ENCODE assay signal across 24 cellular contexts in genomic region chr14:95478309-95478708, GRCh38. TPM values are rescaled to one million over a fixed set of nuclear protein-coding genes. Genes with fewer than 3 reads are reported as not detected.
DNase-seq lines count a peak whose midpoint lies in the region; ATAC-seq and TF ChIP-seq lines count a peak whose summit lies in the region.
"Had no signal": no experiment of that assay in that cellular context is flagged by ENCODE, and none has a peak within 500 bp of the region (broad histone marks: within the 10 kb centered on the region; RNA-seq: fewer than 3 reads in every experiment).

No MANE protein-coding gene starts in this region.

- peaks cover 28% of the 10 kb centered on the region for H3K4me1 ChIP-seq in CD4-positive, CD25-positive, alpha-beta regulatory T cell (ENCODE audit: control insufficient read depth, insufficient read depth, low read length, poor library complexity, severe bottlenecking)
- H3K4me1 ChIP-seq: parathyroid adenoma had no signal

- no peaks in the 10 kb centered on the region for H3K9me3 Mint-ChIP-seq in activated CD4-positive, alpha-beta T cell treated with anti-CD3 and anti-CD28 coated beads, Interleukin-2, amount 10 ng/mL, durations not matched to agents 24 days and 14 days
- H3K9me3 Mint-ChIP-seq in CD4-positive, CD25-positive, alpha-beta regulatory T cell, result peaks cover 0 to 2% (median 0%) of the 10 kb centered on the region in 7 donors
- no peaks in the 10 kb centered on the region for H3K9me3 Mint-ChIP-seq in activated T-helper 17 cell treated with anti-CD3 and anti-CD28 coated beads, Interleukin-2, amount 50 U/mL, for 72 hours
- H3K9me3 Mint-ChIP-seq in osteocyte (ENCODE audit: unreplicated experiment), result no peaks in the 10 kb centered on the region
- H3K9me3 Mint-ChIP-seq: activated naive CD4-positive, alpha-beta T cell treated with anti-CD3 and anti-CD28 coated beads, Interleukin-2, amount 50 U/mL, for 24 hours; type B pancreatic cell had no signal

- peaks cover 42% of the 10 kb centered on the region for H3K36me3 Mint-ChIP-seq in activated CD4-positive, alpha-beta T cell treated with anti-CD3 and anti-CD28 coated beads, Interleukin-2, amount 10 ng/mL, durations not matched to agents 24 days and 14 days (ENCODE audit: low read depth)
- peaks cover 34% of the 10 kb centered on the region for H3K36me3 Mint-ChIP-seq in CD4-positive, CD25-positive, alpha-beta regulatory T cell
- H3K36me3 Mint-ChIP-seq in activated T-helper 17 cell treated with anti-CD3 and anti-CD28 coated beads, Interleukin-2, amount 50 U/mL, for 72 hours (ENCODE audit: low read depth), result peaks cover 59% of the 10 kb centered on the region
- H3K36me3 Mint-ChIP-seq in osteocyte (ENCODE audit: unreplicated experiment), result peaks cover 21% of the 10 kb centered on the region
- H3K36me3 Mint-ChIP-seq: type B pancreatic cell had no signal

- TF ChIP-seq CTCF in osteocyte (IDR thresholded peaks at IDR 0.05) (no peak), GM13977 (IDR thresholded peaks at IDR 0.05; ENCODE audit: extremely low read depth, insufficient read depth, missing control alignments) (no peak)

- H3K4me1 Mint-ChIP-seq in activated CD4-positive, alpha-beta T cell treated with anti-CD3 and anti-CD28 coated beads, Interleukin-2, amount 10 ng/mL, durations not matched to agents 24 days and 14 days, result peaks cover 29% of the 10 kb centered on the region
- H3K4me1 Mint-ChIP-seq in CD4-positive, CD25-positive, alpha-beta regulatory T cell, result peaks cover 8 to 66% (median 33%) of the 10 kb centered on the region in 4 donors
- peaks cover 37% of the 10 kb centered on the region for H3K4me1 Mint-ChIP-seq in activated T-helper 17 cell treated with anti-CD3 and anti-CD28 coated beads, Interleukin-2, amount 50 U/mL, for 72 hours
- peaks cover 69% of the 10 kb centered on the region for H3K4me1 Mint-ChIP-seq in osteocyte (ENCODE audit: unreplicated experiment)

- H3K27me3 ChIP-seq in CD4-positive, CD25-positive, alpha-beta regulatory T cell (ENCODE audit: control insufficient read depth, insufficient read depth, low read length), result no peaks in the 10 kb centered on the region
- H3K27me3 ChIP-seq: dorsolateral prefrontal cortex, gastrocnemius medialis, right atrium auricular region had no signal

- DNase-seq in activated CD4-positive, alpha-beta T cell treated with anti-CD3 and anti-CD28 coated beads, Interleukin-2, amount 10 ng/mL, durations not matched to agents 24 days and 14 days, result no peak
- no peak for DNase-seq in activated CD4-positive, alpha-beta T cell treated with anti-CD3 and anti-CD28 coated beads, Interleukin-2, amount 50 U/mL, for 4 hours
- no peak for DNase-seq in CD4-positive, CD25-positive, alpha-beta regulatory T cell
- no peak for DNase-seq in osteocyte (ENCODE audit: extremely low spot score, unreplicated experiment)
- no peak for DNase-seq in GM13977 (ENCODE audit: low spot score)
- no peak for DNase-seq in NCI-H526 treated with DMSO at 0.1 percent for 48 hours (lab: John Stamatoyannopoulos, UW)
- DNase-seq in HT-29 (ENCODE audit: low spot score), result no peak
- DNase-seq: 8988T; activated CD4-positive, alpha-beta T cell treated with anti-CD3 and anti-CD28 coated beads for 48 hours; dorsolateral prefrontal cortex; gastrocnemius medialis; GM23248; left colon; NCI-H146; NCI-H226; NCI-H748 treated with DMSO at 0.1 percent for 48 hours; SHP77; stimulated activated CD4-positive, alpha-beta T cell treated with anti-CD3 and anti-CD28 coated beads, Interleukin-1b, Interleukin-23, amount 100 ng/mL, for 48 hours had no signal

- intact Hi-C loops in activated CD4-positive, alpha-beta T cell treated with anti-CD3 and anti-CD28 coated beads, Interleukin-2, amount 10 ng/mL, durations not matched to agents 24 days and 14 days (cut with micrococcal nuclease), result no loop called here

- H3K4me3 Mint-ChIP-seq in activated CD4-positive, alpha-beta T cell treated with anti-CD3 and anti-CD28 coated beads, Interleukin-2, amount 10 ng/mL, durations not matched to agents 24 days and 14 days, result no peak overlapping the region
- H3K4me3 Mint-ChIP-seq in CD4-positive, CD25-positive, alpha-beta regulatory T cell, result no peak overlapping the region
- no peak overlapping the region for H3K4me3 Mint-ChIP-seq in activated T-helper 17 cell treated with anti-CD3 and anti-CD28 coated beads, Interleukin-2, amount 50 U/mL, for 72 hours
- H3K4me3 Mint-ChIP-seq in osteocyte (ENCODE audit: unreplicated experiment), result no peak overlapping the region
- H3K4me3 Mint-ChIP-seq: activated naive CD4-positive, alpha-beta T cell treated with anti-CD3 and anti-CD28 coated beads, Interleukin-2, amount 50 U/mL, for 24 hours; type B pancreatic cell had no signal

- peak overlapping the region; percentile 39 for H3K27ac ChIP-seq in CD4-positive, CD25-positive, alpha-beta regulatory T cell (ENCODE audit: insufficient read depth, low read length, poor library complexity, severe bottlenecking)
- H3K27ac ChIP-seq: GM23248, parathyroid adenoma had no signal

- ATAC-seq in CD4-positive, CD25-positive, alpha-beta regulatory T cell (ENCODE audit: low read depth in 2 of 2), result no peak
- ATAC-seq in activated T-helper 17 cell treated with anti-CD3 and anti-CD28 coated beads, Interleukin-2, amount 50 U/mL, for 72 hours (replicated peaks), result no peak
- ATAC-seq: gastrocnemius medialis, left colon, Panc1 had no signal

- H3K27me3 Mint-ChIP-seq in activated CD4-positive, alpha-beta T cell treated with anti-CD3 and anti-CD28 coated beads, Interleukin-2, amount 10 ng/mL, durations not matched to agents 24 days and 14 days, result no peaks in the 10 kb centered on the region
- H3K27me3 Mint-ChIP-seq in CD4-positive, CD25-positive, alpha-beta regulatory T cell, result no peaks in the 10 kb centered on the region
- no peaks in the 10 kb centered on the region for H3K27me3 Mint-ChIP-seq in activated T-helper 17 cell treated with anti-CD3 and anti-CD28 coated beads, Interleukin-2, amount 50 U/mL, for 72 hours
- H3K27me3 Mint-ChIP-seq in osteocyte (ENCODE audit: unreplicated experiment), result no peaks in the 10 kb centered on the region
- H3K27me3 Mint-ChIP-seq: activated naive CD4-positive, alpha-beta T cell treated with anti-CD3 and anti-CD28 coated beads, Interleukin-2, amount 50 U/mL, for 24 hours had no signal

- no peaks in the 10 kb centered on the region for H3K9me3 ChIP-seq in CD4-positive, CD25-positive, alpha-beta regulatory T cell (ENCODE audit: control insufficient read depth in 2 of 2, low read length in 2 of 2)
- H3K9me3 ChIP-seq: gastrocnemius medialis, right atrium auricular region had no signal

- peak overlapping the region; percentile 58 for H3K27ac Mint-ChIP-seq in activated CD4-positive, alpha-beta T cell treated with anti-CD3 and anti-CD28 coated beads, Interleukin-2, amount 10 ng/mL, durations not matched to agents 24 days and 14 days
- peak overlapping the region in 2 of 3 donors; percentile 42 to 79 for H3K27ac Mint-ChIP-seq in CD4-positive, CD25-positive, alpha-beta regulatory T cell
- H3K27ac Mint-ChIP-seq in activated T-helper 17 cell treated with anti-CD3 and anti-CD28 coated beads, Interleukin-2, amount 50 U/mL, for 72 hours, result peak overlapping the region; percentile 52
- H3K27ac Mint-ChIP-seq in osteocyte (ENCODE audit: unreplicated experiment), result peak overlapping the region; percentile 91
- H3K27ac Mint-ChIP-seq: activated naive CD4-positive, alpha-beta T cell treated with anti-CD3 and anti-CD28 coated beads, Interleukin-2, amount 50 U/mL, for 24 hours; type B pancreatic cell had no signal

- H3K4me3 ChIP-seq in CD4-positive, CD25-positive, alpha-beta regulatory T cell (ENCODE audit: low read depth, low read length), result no peak overlapping the region
- H3K4me3 ChIP-seq: dorsolateral prefrontal cortex, gastrocnemius medialis, GM23248, right atrium auricular region had no signal

- in situ Hi-C loops in GM13977 (cut with MboI; ENCODE audit: low pct_unique_long_range_greater_than_20kb, low sequenced_read_pairs, unreplicated experiment), result no loop called here

- H3K36me3 ChIP-seq in CD4-positive, CD25-positive, alpha-beta regulatory T cell (ENCODE audit: control insufficient read depth, insufficient read depth, low read length), result peaks cover 30% of the 10 kb centered on the region

RNA-seq across cellular contexts. Expression of gene SYNE3, which starts 38.1 kb away (rescaled TPM):
- total RNA-seq in activated CD4-positive, alpha-beta T cell treated with anti-CD3 and anti-CD28 coated beads, Interleukin-2, amount 10 ng/mL, durations not matched to agents 24 days and 14 days, result 45.2 and 46.3 TPM in 2 replicates
- 71.7 TPM for total RNA-seq in CD4-positive, CD25-positive, alpha-beta regulatory T cell
- polyA plus RNA-seq in CD4-positive, CD25-positive, alpha-beta regulatory T cell, result 1 to 10 TPM; 2.7 to 6.5 (median 4.1) TPM
- 10 to 100 TPM; 78.9 to 79.1 TPM for total RNA-seq in activated T-helper 17 cell treated with anti-CD3 and anti-CD28 coated beads, Interleukin-2, amount 50 U/mL, for 72 hours
- 105 and 114 TPM in 2 replicates for total RNA-seq in osteocyte
- not detected in 2 replicates for total RNA-seq in HT-29 (2014; rRNA removed; shearing (Covaris generic))

RNA-seq across cellular contexts. Expression of gene GLRX5, which starts 56.5 kb away (rescaled TPM):
- 43.7 and 45.6 TPM in 2 replicates for total RNA-seq in activated CD4-positive, alpha-beta T cell treated with anti-CD3 and anti-CD28 coated beads, Interleukin-2, amount 10 ng/mL, durations not matched to agents 24 days and 14 days
- 18.1 TPM for total RNA-seq in CD4-positive, CD25-positive, alpha-beta regulatory T cell
- 10 to 100 TPM; 54.2 to 71.9 (median 56.6) TPM for polyA plus RNA-seq in CD4-positive, CD25-positive, alpha-beta regulatory T cell
- 10 to 100 TPM; 21.5 to 61.4 TPM for total RNA-seq in activated T-helper 17 cell treated with anti-CD3 and anti-CD28 coated beads, Interleukin-2, amount 50 U/mL, for 72 hours
- 53.1 and 55.1 TPM in 2 replicates for total RNA-seq in osteocyte
- 56.9 and 60.8 TPM in 2 replicates for total RNA-seq in HT-29 (2014; rRNA removed; shearing (Covaris generic))

Comparison
In these comparisons a context has a peak if more than half of its experiments do, and no peak if none do; other contexts are left out.
1. RNA of gene SYNE3, which starts 38.1 kb away (total RNA-seq): 105 to 114 TPM in osteocyte, 78.9 to 79.1 TPM in activated T-helper 17 cell treated with anti-CD3 and anti-CD28 coated beads, Interleukin-2, amount 50 U/mL, for 72 hours, 71.7 TPM in CD4-positive, CD25-positive, alpha-beta regulatory T cell (single experiment) and 45.2 to 46.3 TPM in activated CD4-positive, alpha-beta T cell treated with anti-CD3 and anti-CD28 coated beads, Interleukin-2, amount 10 ng/mL, durations not matched to agents 24 days and 14 days; not detected in HT-29; every median in the first group is over 10 times any median in the second.
2. Peak in every context shown above with its lines, with median percentiles within 50 percentile points of each other: H3K27ac Mint-ChIP-seq.